Comparison of ENCODE assay signal across 9 cellular contexts in genomic region chr15:89776274-89777072, GRCh38. TPM values are rescaled to one million over a fixed set of nuclear protein-coding genes. Genes with fewer than 3 reads are reported as not detected.
DNase-seq lines count a peak whose midpoint lies in the region; ATAC-seq, FAIRE-seq and TF ChIP-seq lines count a peak whose summit lies in the region.
"Had no signal": no experiment of that assay in that cellular context is flagged by ENCODE, and none has a peak within 500 bp of the region (broad histone marks: within the 10 kb centered on the region; RNA-seq: fewer than 3 reads in every experiment).

MESP2 (plus strand) TSS chr15:89776332; CDS start chr15:89776358, 26 bp downstream.

- TF ChIP-seq CTCF in D721Med (IDR thresholded peaks at IDR 0.05; ENCODE audit: insufficient read depth, missing control alignments) (no peak), HEK293 (tag by site-specific recombination; IDR thresholded peaks at IDR 0.05) (peak; percentile 26; the same call in 1 of the 2 replicates), epithelial cell of esophagus (IDR thresholded peaks at IDR 0.05; ENCODE audit: insufficient read depth, low read depth, low read length, missing control alignments) (no peak), mesothelial cell of epicardium (IDR thresholded peaks at IDR 0.05; ENCODE audit: unreplicated experiment) (peak; percentile 11)

- POLR2A ChIA-PET in HEK293 (lab: Yijun Ruan, JAX), result interaction anchor here (0.9 kb wide), 1 partner anchor 98 kb away, joined by 3 read pairs; no protein-coding TSS in a partner anchor

- H3K36me3 ChIP-seq in HEK293 (ENCODE audit: control insufficient read depth in 2 of 2, insufficient read depth in 1 of 2, low read length in 2 of 2), result no peaks in the 10 kb centered on the region

- peaks cover 14% of the 10 kb centered on the region for H3K4me1 Mint-ChIP-seq in activated CD8-positive, alpha-beta memory T cell treated with anti-CD3 and anti-CD28 coated beads, Interleukin-2, amount 10 ng/mL, durations not matched to agents 7 days and 5 days
- peaks cover 5% of the 10 kb centered on the region for H3K4me1 Mint-ChIP-seq in mesothelial cell of epicardium

- CTCF ChIA-PET in HEK293 (lab: Yijun Ruan, JAX), result interaction anchor here (0.9 to 7.9 kb wide), 4 partner anchors 16 to 98 kb away, joined by 3 to 89 read pairs (median 4); no protein-coding TSS in a partner anchor
- CTCF ChIA-PET in activated CD8-positive, alpha-beta memory T cell treated with anti-CD3 and anti-CD28 coated beads, Interleukin-2, amount 10 ng/mL, durations not matched to agents 7 days and 5 days (lab: Charles Lee), result interaction anchor here (1.2 to 1.8 kb wide), 2 partner anchors 15 to 98 kb away, joined by 4 to 9 read pairs; no protein-coding TSS in a partner anchor

- no peaks in the 10 kb centered on the region for H3K36me3 Mint-ChIP-seq in activated CD8-positive, alpha-beta memory T cell treated with anti-CD3 and anti-CD28 coated beads, Interleukin-2, amount 10 ng/mL, durations not matched to agents 7 days and 5 days
- H3K36me3 Mint-ChIP-seq in mesothelial cell of epicardium, result no peaks in the 10 kb centered on the region

- DNase-seq in D721Med (ENCODE audit: insufficient read length, low spot score), result peak; percentile 73
- peak; percentile 72 for DNase-seq in NCI-H460 (ENCODE audit: extremely low read depth, low read depth)
- DNase-seq in activated CD8-positive, alpha-beta memory T cell treated with anti-CD3 and anti-CD28 coated beads, Interleukin-2, amount 10 ng/mL, durations not matched to agents 7 days and 5 days, result peak; percentile 55
- peak; percentile 64 for DNase-seq in epithelial cell of esophagus (ENCODE audit: low read depth)
- DNase-seq in mesothelial cell of epicardium (ENCODE audit: low spot score in 2 of 2, unreplicated experiment in 2 of 2), result peak; percentile 77 to 85
- peak; percentile 31 for DNase-seq in stimulated activated CD8-positive, alpha-beta memory T cell treated with anti-CD3 and anti-CD28 coated beads, Interleukin-15, amount 100 ng/mL, for 24 hours (ENCODE audit: low read depth)

- no peak for FAIRE-seq in D721Med (lab: Jason Lieb, UNC)

- peaks cover 24% of the 10 kb centered on the region for H3K27me3 Mint-ChIP-seq in activated CD8-positive, alpha-beta memory T cell treated with anti-CD3 and anti-CD28 coated beads, Interleukin-2, amount 10 ng/mL, durations not matched to agents 7 days and 5 days
- H3K27me3 Mint-ChIP-seq in mesothelial cell of epicardium (ENCODE audit: low read depth), result no peaks in the 10 kb centered on the region

- H3K9me3 Mint-ChIP-seq in activated CD8-positive, alpha-beta memory T cell treated with anti-CD3 and anti-CD28 coated beads, Interleukin-2, amount 10 ng/mL, durations not matched to agents 7 days and 5 days (ENCODE audit: low read depth), result no peaks in the 10 kb centered on the region
- H3K9me3 Mint-ChIP-seq in mesothelial cell of epicardium, result no peaks in the 10 kb centered on the region

- no peak within 1 kb of the TSS for H3K27ac Mint-ChIP-seq in activated CD8-positive, alpha-beta memory T cell treated with anti-CD3 and anti-CD28 coated beads, Interleukin-2, amount 10 ng/mL, durations not matched to agents 7 days and 5 days
- no peak within 1 kb of the TSS for H3K27ac Mint-ChIP-seq in mesothelial cell of epicardium

- ATAC-seq in activated CD8-positive, alpha-beta memory T cell treated with anti-CD3 and anti-CD28 coated beads, Interleukin-2, amount 10 ng/mL, durations not matched to agents 7 days and 5 days, result peak; percentile 77
- no peak for ATAC-seq in HG03469 (IDR thresholded peaks at IDR 0.05; ENCODE audit: unreplicated experiment)

- no peaks in the 10 kb centered on the region; the same call in 1 of the 2 replicates for H3K4me1 ChIP-seq in HEK293 (ENCODE audit: control insufficient read depth, insufficient read depth, low read length)

- no peaks in the 10 kb centered on the region for H3K9me3 ChIP-seq in HEK293 (ENCODE audit: control insufficient read depth, insufficient read depth, low read depth, low read length)

- H3K4me3 Mint-ChIP-seq in activated CD8-positive, alpha-beta memory T cell treated with anti-CD3 and anti-CD28 coated beads, Interleukin-2, amount 10 ng/mL, durations not matched to agents 7 days and 5 days, result peak within 1 kb of the TSS; percentile 54
- H3K4me3 Mint-ChIP-seq in mesothelial cell of epicardium, result peak within 1 kb of the TSS; percentile 51

- peak within 1 kb of the TSS; percentile 10; the same call in 1 of the 2 replicates for H3K27ac ChIP-seq in HEK293 (ENCODE audit: extremely low read depth, low read depth, low read length)

- H3K4me3 ChIP-seq in HEK293 (ENCODE audit: low read depth, low read length), result peak within 1 kb of the TSS; percentile 27
- peak within 1 kb of the TSS; percentile 23 for H3K4me3 ChIP-seq in epithelial cell of esophagus (ENCODE audit: low read length)

TF ChIP-seq in HEK293, 187 proteins besides CTCF, POLR2A, EP300 and RAD21 (continues in another document):
- no peak for TF ChIP-seq ZNF747 (tag by site-specific recombination; IDR thresholded peaks at IDR 0.05)
- TF ChIP-seq ZNF777 (tag by site-specific recombination; IDR thresholded peaks at IDR 0.05; ENCODE audit: borderline replicate concordance), result peak; percentile 83; the same call in 1 of the 2 replicates
- no peak for TF ChIP-seq ZNF529 (tag by site-specific recombination; IDR thresholded peaks at IDR 0.05; ENCODE audit: insufficient replicate concordance)
- no peak for TF ChIP-seq YY2 (tag by site-specific recombination; IDR thresholded peaks at IDR 0.05)
- TF ChIP-seq ZNF335 (tag by site-specific recombination; conservative IDR thresholded peaks at IDR 0.05), result peak; percentile 68
- TF ChIP-seq ZSCAN30 (tag by site-specific recombination; IDR thresholded peaks at IDR 0.05), result 0 out of 2 replicates have a peak, but pooled peaks have one; percentile 33
- peak; percentile 71; the same call in 1 of the 2 replicates for TF ChIP-seq ZXDB (tag by site-specific recombination; IDR thresholded peaks at IDR 0.05)
- no peak for TF ChIP-seq KLF1 (tag by site-specific recombination; IDR thresholded peaks at IDR 0.05)
- peak; percentile 89 for TF ChIP-seq ZBTB26 (tag by site-specific recombination; optimal IDR thresholded peaks at IDR 0.05)
- peak; percentile 38; the same call in 1 of the 2 replicates for TF ChIP-seq GLIS2 (tag by site-specific recombination; IDR thresholded peaks at IDR 0.05)
- TF ChIP-seq ZSCAN16 (tag by site-specific recombination; IDR thresholded peaks at IDR 0.05), result no peak
- TF ChIP-seq ZNF623 (tag by site-specific recombination; IDR thresholded peaks at IDR 0.05), result no peak
- TF ChIP-seq ZBTB8A (tag by site-specific recombination; IDR thresholded peaks at IDR 0.05), result peak; percentile 47; the same call in 1 of the 2 replicates
- peak; percentile 25; the same call in 1 of the 2 replicates for TF ChIP-seq ZNF561 (tag by site-specific recombination; IDR thresholded peaks at IDR 0.05; ENCODE audit: borderline replicate concordance)
- TF ChIP-seq SCRT2 (tag by site-specific recombination; IDR thresholded peaks at IDR 0.05), result peak; percentile 82
- TF ChIP-seq ZNF600 (tag by site-specific recombination; IDR thresholded peaks at IDR 0.05), result peak; percentile 94
- peak; percentile 73 for TF ChIP-seq REST (tag by site-specific recombination; IDR thresholded peaks at IDR 0.05)
- no peak for TF ChIP-seq ZNF776 (tag by site-specific recombination; IDR thresholded peaks at IDR 0.05; ENCODE audit: borderline replicate concordance)

RNA-seq across cellular contexts. Expression of gene MESP2, which starts in this region (rescaled TPM):
- total RNA-seq in NCI-H460 (2014; rRNA removed; shearing (Covaris generic)), result not detected in 2 replicates
- 2.0 and 3.5 TPM in 2 replicates for polyA plus RNA-seq in NCI-H460 (2014; cell fraction: nucleus; rRNA removed)
- not detected for total RNA-seq in activated CD8-positive, alpha-beta memory T cell treated with anti-CD3 and anti-CD28 coated beads, Interleukin-2, amount 10 ng/mL, durations not matched to agents 7 days and 5 days
- total RNA-seq in mesothelial cell of epicardium, result 0.29 TPM in 1 of 3 replicates, not detected in the others
- total RNA-seq: T-helper 2 cell treated with Interferon-gamma antibody and Interleukin-4, amounts not matched to agents 100 ng/mL and 5 ng/mL, for 36 hours had no signal

Comparison
In these comparisons a context has a peak if more than half of its experiments do, and no peak if none do; other contexts are left out.
1. Peak in DNase-seq and ATAC-seq in activated CD8-positive, alpha-beta memory T cell treated with anti-CD3 and anti-CD28 coated beads, Interleukin-2, amount 10 ng/mL, durations not matched to agents 7 days and 5 days; RNA of the gene not detected or under 1 TPM.
2. Peak in DNase-seq in mesothelial cell of epicardium; RNA of the gene not detected or under 1 TPM.
3. DNase-seq: peak in every context shown above with its lines; median percentile 81 in mesothelial cell of epicardium; 73 in D721Med; 72 in NCI-H460; 64 in epithelial cell of esophagus; 55 in activated CD8-positive, alpha-beta memory T cell treated with anti-CD3 and anti-CD28 coated beads, Interleukin-2, amount 10 ng/mL, durations not matched to agents 7 days and 5 days; 31 in stimulated activated CD8-positive, alpha-beta memory T cell treated with anti-CD3 and anti-CD28 coated beads, Interleukin-15, amount 100 ng/mL, for 24 hours.
4. CTCF ChIP-seq: peak in HEK293 (single experiment) and mesothelial cell of epicardium (single experiment); none in D721Med (single experiment) and epithelial cell of esophagus (single experiment).